ENCODE assay signal across 23 cellular contexts in genomic region chr1:151324390-151324930, GRCh38. TPM values are rescaled to one million over a fixed set of nuclear protein-coding genes. Genes with fewer than 3 reads are reported as not detected.
DNase-seq lines count a peak whose midpoint lies in the region; ATAC-seq, FAIRE-seq and TF ChIP-seq lines count a peak whose summit lies in the region.
"Had no signal": no experiment of that assay in that cellular context is flagged by ENCODE, and none has a peak within 500 bp of the region (broad histone marks: within the 10 kb centered on the region; RNA-seq: fewer than 3 reads in every experiment).

No MANE protein-coding gene starts in this region.

- peaks cover 48% of the 10 kb centered on the region for H3K4me1 Mint-ChIP-seq in CD4-positive, alpha-beta T cell (ENCODE audit: low read depth)
- H3K4me1 Mint-ChIP-seq in astrocyte (ENCODE audit: low read depth, unreplicated experiment): peaks cover 12% of the 10 kb centered on the region

- no peaks in the 10 kb centered on the region for H3K27me3 ChIP-seq in BLaER1 treated with 17β-estradiol and CSF1 and Interleukin-3, amounts not matched to agents 10 nM and 100 nM
- no peaks in the 10 kb centered on the region for H3K27me3 ChIP-seq in CD4-positive, alpha-beta T cell (ENCODE audit: control insufficient read depth, insufficient read depth, low read length)
- H3K27me3 ChIP-seq in astrocyte (ENCODE audit: insufficient read depth, low read length): no peaks in the 10 kb centered on the region
- no peaks in the 10 kb centered on the region for H3K27me3 ChIP-seq in osteoblast (ENCODE audit: insufficient read depth, low read length)
- H3K27me3 ChIP-seq: ascending aorta, spleen had no signal

- H3K9me3 ChIP-seq in BLaER1 treated with 17β-estradiol and CSF1 and Interleukin-3, amounts not matched to agents 10 nM and 100 nM (replicated peaks in 1 of 11): no peaks in the 10 kb centered on the region
- H3K9me3 ChIP-seq in CD4-positive, alpha-beta T cell (ENCODE audit: control insufficient read depth, low read length): no peaks in the 10 kb centered on the region
- H3K9me3 ChIP-seq in astrocyte (ENCODE audit: insufficient read depth, low read depth, low read length): no peaks in the 10 kb centered on the region
- no peaks in the 10 kb centered on the region for H3K9me3 ChIP-seq in osteoblast (ENCODE audit: low read depth, low read length)
- H3K9me3 ChIP-seq: ascending aorta, spleen had no signal

- H2AFZ ChIP-seq in astrocyte (ENCODE audit: low read depth, low read length) (no peak overlapping the region), osteoblast (ENCODE audit: low read length) (no peak overlapping the region)
- H2AFZ ChIP-seq: PC-9 had no signal

- peaks cover 8 to 70% (median 30%) of the 10 kb centered on the region in 11 experiments; a peak in 14 of 22 replicates for H4K20me1 ChIP-seq in BLaER1 treated with 17β-estradiol and CSF1 and Interleukin-3, amounts not matched to agents 10 nM and 100 nM
- H4K20me1 ChIP-seq in astrocyte (ENCODE audit: insufficient read depth, low read length) (peaks cover 54% of the 10 kb centered on the region), osteoblast (ENCODE audit: insufficient read depth, low read length) (peaks cover 31% of the 10 kb centered on the region)

- H3K9me3 Mint-ChIP-seq in CD4-positive, alpha-beta T cell: no peaks in the 10 kb centered on the region
- H3K9me3 Mint-ChIP-seq in astrocyte (ENCODE audit: unreplicated experiment): no peaks in the 10 kb centered on the region
- H3K9me3 Mint-ChIP-seq: activated naive CD8-positive, alpha-beta T cell treated with anti-CD3 and anti-CD28 coated beads, Interleukin-2, amount 10 ng/mL, durations not matched to agents 7 days and 5 days had no signal

- CTCF ChIA-PET in CD4-positive, alpha-beta T cell (lab: Charles Lee): interaction anchor here (0.6 to 4.5 kb wide), 5 partner anchors 13 to 101 kb away, joined by 3 to 41 read pairs (median 6); no protein-coding TSS in a partner anchor

- H3K4me3 Mint-ChIP-seq in CD4-positive, alpha-beta T cell: peak overlapping the region; percentile 37
- H3K4me3 Mint-ChIP-seq in astrocyte (ENCODE audit: unreplicated experiment): no peak overlapping the region
- H3K4me3 Mint-ChIP-seq: activated naive CD8-positive, alpha-beta T cell treated with anti-CD3 and anti-CD28 coated beads, Interleukin-2, amount 10 ng/mL, durations not matched to agents 7 days and 5 days had no signal

- H3K4me3 ChIP-seq in BLaER1 treated with 17β-estradiol and CSF1 and Interleukin-3, amounts not matched to agents 10 nM and 100 nM: no peak overlapping the region
- H3K4me3 ChIP-seq in astrocyte (ENCODE audit: insufficient read depth, low read depth, low read length): no peak overlapping the region
- H3K4me3 ChIP-seq in osteoblast (ENCODE audit: insufficient read depth, low read length): no peak overlapping the region
- H3K4me3 ChIP-seq: ascending aorta, PC-9 had no signal

- H3K9ac ChIP-seq in BLaER1 treated with 17β-estradiol and CSF1 and Interleukin-3, amounts not matched to agents 10 nM and 100 nM: no peak overlapping the region
- no peak overlapping the region for H3K9ac ChIP-seq in astrocyte (ENCODE audit: low read length)

- no peak overlapping the region for H3K27ac ChIP-seq in BLaER1 treated with 17β-estradiol and CSF1 and Interleukin-3, amounts not matched to agents 10 nM and 100 nM
- no peak overlapping the region for H3K27ac ChIP-seq in CD4-positive, alpha-beta T cell (ENCODE audit: low read depth, low read length)
- peak overlapping the region; percentile 27 for H3K27ac ChIP-seq in astrocyte (ENCODE audit: low read depth, low read length)
- H3K27ac ChIP-seq in osteoblast (ENCODE audit: low read depth, low read length): no peak overlapping the region
- H3K27ac ChIP-seq: ascending aorta, C4-2B, PC-9 had no signal

- no peak for FAIRE-seq in astrocyte (lab: Jason Lieb, UNC)
- FAIRE-seq: H1 had no signal

- H3K4me2 ChIP-seq in BLaER1 treated with 17β-estradiol and CSF1 and Interleukin-3, amounts not matched to agents 10 nM and 100 nM: peak overlapping the region in 6 of 11 experiments; percentile 94 to 99 (median 97); a peak in 8 of 22 replicates
- H3K4me2 ChIP-seq in astrocyte (ENCODE audit: low read length): peak overlapping the region; percentile 99
- H3K4me2 ChIP-seq in osteoblast (ENCODE audit: insufficient read depth, low read length): no peak overlapping the region
- H3K4me2 ChIP-seq: PC-9 had no signal

- DNase-seq in CD4-positive, alpha-beta T cell: no peak
- no peak for DNase-seq in astrocyte (ENCODE audit: low read depth)
- DNase-seq in osteoblast (ENCODE audit: insufficient read length, low spot score, missing footprints): peak; percentile 52
- no peak for DNase-seq in germinal center (ENCODE audit: low spot score)
- DNase-seq in NCI-H128 (lab: John Stamatoyannopoulos, UW; ENCODE audit: unreplicated experiment): no peak
- no peak for DNase-seq in pons (ENCODE audit: low spot score)
- DNase-seq: activated CD4-positive, alpha-beta T cell treated with anti-CD3 and anti-CD28 coated beads for 48 hours; activated naive CD8-positive, alpha-beta T cell treated with anti-CD3 and anti-CD28 coated beads, Interleukin-2, amount 10 ng/mL, durations not matched to agents 7 days and 5 days; dermis blood vessel endothelial cell; DMS 273 treated with DMSO at 0.1 percent for 48 hours; NCI-H1048; NCI-H1694 treated with DMSO at 0.1 percent for 48 hours; NCI-H2171 treated with DMSO at 0.1 percent for 48 hours; NCI-H510A treated with DMSO at 0.1 percent for 48 hours; occipital lobe; PC-9; spleen had no signal

- peaks cover 73% of the 10 kb centered on the region for H3K79me2 ChIP-seq in astrocyte (ENCODE audit: insufficient read depth, low read length)
- peaks cover 66% of the 10 kb centered on the region for H3K79me2 ChIP-seq in osteoblast (ENCODE audit: insufficient read depth, low read length)

- POLR2A ChIA-PET in CD4-positive, alpha-beta T cell (lab: Charles Lee): interaction anchor here (0.6 kb wide), 1 partner anchor 281 kb away, joined by 3 read pairs; no protein-coding TSS in a partner anchor

- TF ChIP-seq CTCF in CD4-positive, alpha-beta T cell (IDR thresholded peaks at IDR 0.05): no peak
- TF ChIP-seq CTCF in astrocyte (IDR thresholded peaks at IDR 0.05; ENCODE audit: insufficient read depth, low read depth, low read length) (no peak), osteoblast (IDR thresholded peaks at IDR 0.05; ENCODE audit: extremely low read depth, low read depth, low read length) (no peak)

- ATAC-seq in CD4-positive, alpha-beta T cell (ENCODE audit: poor library complexity): no peak
- ATAC-seq: left lobe of liver, Right ventricle myocardium inferior had no signal

- intact Hi-C loops in CD4-positive, alpha-beta T cell (cut with DNase I, micrococcal nuclease): loop anchor here in 1 of 2 experiments (10.0 kb wide), 1 partner anchor 630 kb away; the partner anchor contains the start of gene GOLPH3L

- no peaks in the 10 kb centered on the region for H3K27me3 Mint-ChIP-seq in CD4-positive, alpha-beta T cell
- H3K27me3 Mint-ChIP-seq in astrocyte (ENCODE audit: low read depth, unreplicated experiment): no peaks in the 10 kb centered on the region
- H3K27me3 Mint-ChIP-seq: activated naive CD8-positive, alpha-beta T cell treated with anti-CD3 and anti-CD28 coated beads, Interleukin-2, amount 10 ng/mL, durations not matched to agents 7 days and 5 days had no signal

- H3K4me1 ChIP-seq in BLaER1 treated with 17β-estradiol and CSF1 and Interleukin-3, amounts not matched to agents 10 nM and 100 nM: peaks cover 21 to 49% (median 37%) of the 10 kb centered on the region in 10 experiments
- H3K4me1 ChIP-seq in astrocyte (ENCODE audit: insufficient read depth, low read length): peaks cover 29% of the 10 kb centered on the region
- H3K4me1 ChIP-seq in osteoblast (ENCODE audit: insufficient read depth, low read length): peaks cover 22% of the 10 kb centered on the region

- peaks cover 68% of the 10 kb centered on the region for H3K36me3 Mint-ChIP-seq in CD4-positive, alpha-beta T cell (ENCODE audit: low read depth)
- peaks cover 14% of the 10 kb centered on the region for H3K36me3 Mint-ChIP-seq in astrocyte (ENCODE audit: low read depth, unreplicated experiment)

- H3K27ac Mint-ChIP-seq in CD4-positive, alpha-beta T cell: no peak overlapping the region
- no peak overlapping the region for H3K27ac Mint-ChIP-seq in astrocyte (ENCODE audit: unreplicated experiment)
- H3K27ac Mint-ChIP-seq: activated naive CD8-positive, alpha-beta T cell treated with anti-CD3 and anti-CD28 coated beads, Interleukin-2, amount 10 ng/mL, durations not matched to agents 7 days and 5 days had no signal

- peaks cover 47 to 66% (median 61%) of the 10 kb centered on the region in 11 experiments for H3K36me3 ChIP-seq in BLaER1 treated with 17β-estradiol and CSF1 and Interleukin-3, amounts not matched to agents 10 nM and 100 nM
- H3K36me3 ChIP-seq in astrocyte (ENCODE audit: insufficient read depth, low read length) (peaks cover 25% of the 10 kb centered on the region), osteoblast (ENCODE audit: insufficient read depth, low read length) (peaks cover 45% of the 10 kb centered on the region)

RNA-seq across cellular contexts. Expression of gene PI4KB, which starts 2.8 kb away (rescaled TPM):
- total RNA-seq in CD4-positive, alpha-beta T cell: 10 to 100 TPM; 50.2 to 51.0 TPM
- total RNA-seq in astrocyte (59.4 and 67.8 TPM in 2 replicates), osteoblast (43.3 and 43.8 TPM in 2 replicates)

RNA-seq across cellular contexts. Expression of gene RFX5, which starts 22.6 kb away (rescaled TPM):
- 10 to 100 TPM; 62.0 to 65.7 TPM for total RNA-seq in CD4-positive, alpha-beta T cell
- total RNA-seq in astrocyte (55.3 and 61.3 TPM in 2 replicates), osteoblast (22.4 and 24.2 TPM in 2 replicates)

RNA-seq across cellular contexts. Expression of gene ZNF687, which starts 42.4 kb away (rescaled TPM):
- total RNA-seq in CD4-positive, alpha-beta T cell: 10 to 100 TPM; 38.9 to 40.0 TPM
- 15.4 and 19.1 TPM in 2 replicates for total RNA-seq in astrocyte
- total RNA-seq in osteoblast: 15.9 and 16.5 TPM in 2 replicates

RNA-seq across cellular contexts. Expression of gene SELENBP1, which starts 48.0 kb away (rescaled TPM):
- total RNA-seq in CD4-positive, alpha-beta T cell: not detected
- total RNA-seq in astrocyte (7.2 and 7.3 TPM in 2 replicates), osteoblast (28.3 and 42.0 TPM in 2 replicates)
- total RNA-seq: activated naive CD8-positive, alpha-beta T cell treated with anti-CD3 and anti-CD28 coated beads, Interleukin-2, amount 10 ng/mL, durations not matched to agents 7 days and 5 days had no signal
